1 cellular context compared by ENCODE assay signal in the genomic region with DNA sequence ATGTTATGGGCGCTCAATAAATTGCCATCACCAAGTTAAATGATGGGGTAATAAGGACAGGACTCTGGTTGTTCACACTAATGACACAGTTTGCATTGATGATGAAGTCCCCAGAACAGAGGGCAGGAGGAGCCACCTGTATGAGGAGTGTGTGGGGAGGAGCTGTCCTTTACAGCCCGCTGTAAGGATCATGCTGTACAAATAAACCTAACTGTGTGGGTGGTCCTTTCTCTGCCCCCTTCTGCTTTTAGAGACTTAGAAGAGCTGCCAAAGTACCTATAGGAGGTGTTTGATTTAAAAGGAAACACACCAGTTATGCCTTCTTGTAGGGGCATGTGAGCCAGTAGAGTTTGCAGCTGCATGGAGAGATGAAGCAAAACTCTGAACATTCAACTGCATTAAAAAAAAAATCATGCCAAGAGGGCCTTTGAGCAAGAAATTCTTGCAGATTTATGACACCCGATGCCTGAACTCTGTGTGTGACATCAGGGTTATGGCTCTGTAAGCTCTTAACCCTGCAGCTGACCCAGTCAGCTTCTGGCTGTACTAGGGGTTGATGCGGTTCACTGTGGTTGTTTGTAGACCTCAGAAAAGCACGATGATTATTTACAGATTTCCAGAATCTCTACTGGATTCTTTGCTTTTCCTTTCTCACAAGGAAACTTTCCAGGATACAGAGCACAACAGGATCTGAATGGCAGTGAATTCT.
TF ChIP-seq lines count a peak whose summit lies in the region.

No MANE protein-coding gene starts in this region.

TF ChIP-seq in WTC11, 78 proteins besides CTCF, POLR2A, EP300 and RAD21 (continued from another document):
- TF ChIP-seq, protein P1, sequence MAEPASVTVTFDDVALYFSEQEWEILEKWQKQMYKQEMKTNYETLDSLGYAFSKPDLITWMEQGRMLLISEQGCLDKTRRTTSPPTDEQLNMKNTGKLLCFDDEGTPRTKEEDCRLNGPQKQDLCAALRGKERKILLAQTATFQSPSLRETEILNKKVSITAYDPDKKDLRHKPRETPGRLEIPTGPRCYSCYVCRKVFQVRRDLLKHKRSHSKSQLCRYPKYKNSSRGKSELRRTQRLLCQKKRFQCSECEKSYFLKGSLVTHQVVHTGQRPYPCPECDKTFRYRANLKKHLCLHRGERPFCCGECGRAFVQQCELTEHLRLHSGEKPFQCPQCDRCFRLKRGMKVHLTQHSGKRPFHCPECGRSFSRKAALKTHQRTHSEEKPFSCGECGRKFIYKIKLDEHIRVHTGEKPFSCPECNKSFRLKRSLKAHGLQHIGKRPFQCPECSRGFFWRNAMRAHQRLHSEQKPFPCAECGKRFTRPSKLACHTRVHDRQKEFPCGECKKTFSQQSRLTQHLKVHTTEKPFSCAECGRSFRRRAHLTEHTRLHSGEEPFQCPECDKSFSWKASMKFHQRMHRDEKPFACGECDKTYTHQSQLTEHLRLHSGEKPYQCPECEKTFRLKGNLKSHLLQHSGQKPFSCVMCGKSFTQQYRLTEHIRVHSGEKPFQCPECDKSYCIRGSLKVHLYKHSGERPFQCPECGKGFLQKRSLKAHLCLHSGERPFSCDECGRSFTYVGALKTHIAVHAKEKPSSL (CRISPR knock-in tag; conservative IDR thresholded peaks at IDR 0.05): no peak
- TF ChIP-seq, protein P2, sequence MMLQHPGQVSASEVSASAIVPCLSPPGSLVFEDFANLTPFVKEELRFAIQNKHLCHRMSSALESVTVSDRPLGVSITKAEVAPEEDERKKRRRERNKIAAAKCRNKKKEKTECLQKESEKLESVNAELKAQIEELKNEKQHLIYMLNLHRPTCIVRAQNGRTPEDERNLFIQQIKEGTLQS (CRISPR knock-in tag; conservative IDR thresholded peaks at IDR 0.05): no peak
- TF ChIP-seq EMX1 (CRISPR knock-in tag; IDR thresholded peaks at IDR 0.05): no peak
